1 cellular context compared by ENCODE assay signal in the genomic region with DNA sequence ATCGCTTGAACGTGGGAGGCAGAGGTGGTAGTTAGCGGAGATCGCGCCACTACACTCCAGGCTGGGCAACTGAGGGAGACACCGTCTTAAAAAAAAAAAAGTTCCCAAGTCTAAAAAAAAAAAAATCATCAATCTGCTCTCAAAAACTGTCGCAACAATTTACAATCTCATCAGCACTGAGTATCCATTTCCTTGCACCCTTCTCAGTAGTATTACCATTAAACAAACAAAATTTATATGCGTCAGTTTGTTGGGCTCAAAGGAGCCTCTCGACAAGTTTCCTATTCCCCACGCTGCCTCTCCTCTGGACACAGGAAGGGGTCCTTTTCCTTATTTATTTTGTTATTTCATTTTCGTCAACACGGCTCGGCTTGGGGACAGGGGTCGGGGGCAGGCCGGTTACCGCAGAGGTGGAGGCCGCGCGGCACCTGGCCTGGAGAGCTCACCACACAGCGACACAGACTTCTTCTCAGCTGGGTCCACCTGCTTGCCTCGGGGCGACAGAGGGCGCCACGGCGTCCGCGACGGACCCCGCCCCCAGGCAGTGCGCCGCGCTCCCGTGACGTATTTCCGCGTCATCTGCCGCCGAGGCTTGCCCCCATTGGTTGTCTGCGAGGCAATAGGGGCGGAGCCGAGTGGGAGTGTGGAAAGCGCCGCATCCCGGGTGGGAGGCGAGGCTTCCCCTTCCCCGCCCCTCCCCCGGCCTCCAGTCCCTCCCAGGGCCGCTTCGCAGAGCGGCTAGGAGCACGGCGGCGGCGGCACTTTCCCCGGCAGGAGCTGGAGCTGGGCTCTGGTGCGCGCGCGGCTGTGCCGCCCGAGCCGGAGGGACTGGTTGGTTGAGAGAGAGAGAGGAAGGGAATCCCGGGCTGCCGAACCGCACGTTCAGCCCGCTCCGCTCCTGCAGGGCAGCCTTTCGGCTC.
TF ChIP-seq lines count a peak whose summit lies in the region.

Gene MAP2K1, plus strand, starts transcription at position 709 of the 920 bp plus-strand sequence. CDS start 436 bp downstream, outside the sequence.

TF ChIP-seq in K562, 482 proteins besides CTCF, POLR2A, EP300 and RAD21 (continued from another document and continues in another):
- TF ChIP-seq, protein P1, sequence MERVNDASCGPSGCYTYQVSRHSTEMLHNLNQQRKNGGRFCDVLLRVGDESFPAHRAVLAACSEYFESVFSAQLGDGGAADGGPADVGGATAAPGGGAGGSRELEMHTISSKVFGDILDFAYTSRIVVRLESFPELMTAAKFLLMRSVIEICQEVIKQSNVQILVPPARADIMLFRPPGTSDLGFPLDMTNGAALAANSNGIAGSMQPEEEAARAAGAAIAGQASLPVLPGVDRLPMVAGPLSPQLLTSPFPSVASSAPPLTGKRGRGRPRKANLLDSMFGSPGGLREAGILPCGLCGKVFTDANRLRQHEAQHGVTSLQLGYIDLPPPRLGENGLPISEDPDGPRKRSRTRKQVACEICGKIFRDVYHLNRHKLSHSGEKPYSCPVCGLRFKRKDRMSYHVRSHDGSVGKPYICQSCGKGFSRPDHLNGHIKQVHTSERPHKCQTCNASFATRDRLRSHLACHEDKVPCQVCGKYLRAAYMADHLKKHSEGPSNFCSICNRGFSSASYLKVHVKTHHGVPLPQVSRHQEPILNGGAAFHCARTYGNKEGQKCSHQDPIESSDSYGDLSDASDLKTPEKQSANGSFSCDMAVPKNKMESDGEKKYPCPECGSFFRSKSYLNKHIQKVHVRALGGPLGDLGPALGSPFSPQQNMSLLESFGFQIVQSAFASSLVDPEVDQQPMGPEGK (CRISPR knock-in tag; IDR thresholded peaks at IDR 0.05; ENCODE audit: borderline replicate concordance) = no peak
- TF ChIP-seq, protein P2, sequence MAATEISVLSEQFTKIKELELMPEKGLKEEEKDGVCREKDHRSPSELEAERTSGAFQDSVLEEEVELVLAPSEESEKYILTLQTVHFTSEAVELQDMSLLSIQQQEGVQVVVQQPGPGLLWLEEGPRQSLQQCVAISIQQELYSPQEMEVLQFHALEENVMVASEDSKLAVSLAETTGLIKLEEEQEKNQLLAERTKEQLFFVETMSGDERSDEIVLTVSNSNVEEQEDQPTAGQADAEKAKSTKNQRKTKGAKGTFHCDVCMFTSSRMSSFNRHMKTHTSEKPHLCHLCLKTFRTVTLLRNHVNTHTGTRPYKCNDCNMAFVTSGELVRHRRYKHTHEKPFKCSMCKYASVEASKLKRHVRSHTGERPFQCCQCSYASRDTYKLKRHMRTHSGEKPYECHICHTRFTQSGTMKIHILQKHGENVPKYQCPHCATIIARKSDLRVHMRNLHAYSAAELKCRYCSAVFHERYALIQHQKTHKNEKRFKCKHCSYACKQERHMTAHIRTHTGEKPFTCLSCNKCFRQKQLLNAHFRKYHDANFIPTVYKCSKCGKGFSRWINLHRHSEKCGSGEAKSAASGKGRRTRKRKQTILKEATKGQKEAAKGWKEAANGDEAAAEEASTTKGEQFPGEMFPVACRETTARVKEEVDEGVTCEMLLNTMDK (IDR thresholded peaks at IDR 0.05; ENCODE audit: borderline replicate concordance, insufficient read depth, low read depth, low read length, poor library complexity, severe bottlenecking) = peak; percentile 100
- no peak for TF ChIP-seq NR1H2 (CRISPR knock-in tag; IDR thresholded peaks at IDR 0.05)
- TF ChIP-seq PHF8 (IDR thresholded peaks at IDR 0.05; ENCODE audit: borderline replicate concordance, low read length) = peak; percentile 84; the same call in 1 of the 2 replicates
- no peak for TF ChIP-seq LARP7 (IDR thresholded peaks at IDR 0.05)
- peak; percentile 92 for TF ChIP-seq PHF20 (IDR thresholded peaks at IDR 0.05; ENCODE audit: partially characterized antibody)
- TF ChIP-seq FOSL1 (tag; conservative IDR thresholded peaks at IDR 0.05) = no peak; the same call in 1 of the 2 replicates
- TF ChIP-seq ZFP1 (CRISPR knock-in tag; IDR thresholded peaks at IDR 0.05) = no peak
- TF ChIP-seq SAP30 (IDR thresholded peaks at IDR 0.05; ENCODE audit: borderline replicate concordance, insufficient read depth, low read depth, low read length, poor library complexity, severe bottlenecking) = peak; percentile 51
- TF ChIP-seq ELF2 (CRISPR knock-in tag; IDR thresholded peaks at IDR 0.05) = no peak
- peak; percentile 83 for TF ChIP-seq NR2C2 (CRISPR knock-in tag; IDR thresholded peaks at IDR 0.05)
- peak; percentile 46; the same call in 1 of the 2 replicates for TF ChIP-seq NR2C2 (tag; IDR thresholded peaks at IDR 0.05)
- no peak for TF ChIP-seq XRCC4 (IDR thresholded peaks at IDR 0.05; ENCODE audit: extremely low read depth, insufficient read depth, insufficient read length)
- no peak; the same call in 1 of the 2 replicates for TF ChIP-seq ETV5 (CRISPR knock-in tag; IDR thresholded peaks at IDR 0.05; ENCODE audit: low read depth)
- TF ChIP-seq MAFF (IDR thresholded peaks at IDR 0.05; ENCODE audit: low read length) = no peak
- peak; percentile 85 for TF ChIP-seq POLR2H (tag; IDR thresholded peaks at IDR 0.05; ENCODE audit: low read depth)
- TF ChIP-seq, protein P3, sequence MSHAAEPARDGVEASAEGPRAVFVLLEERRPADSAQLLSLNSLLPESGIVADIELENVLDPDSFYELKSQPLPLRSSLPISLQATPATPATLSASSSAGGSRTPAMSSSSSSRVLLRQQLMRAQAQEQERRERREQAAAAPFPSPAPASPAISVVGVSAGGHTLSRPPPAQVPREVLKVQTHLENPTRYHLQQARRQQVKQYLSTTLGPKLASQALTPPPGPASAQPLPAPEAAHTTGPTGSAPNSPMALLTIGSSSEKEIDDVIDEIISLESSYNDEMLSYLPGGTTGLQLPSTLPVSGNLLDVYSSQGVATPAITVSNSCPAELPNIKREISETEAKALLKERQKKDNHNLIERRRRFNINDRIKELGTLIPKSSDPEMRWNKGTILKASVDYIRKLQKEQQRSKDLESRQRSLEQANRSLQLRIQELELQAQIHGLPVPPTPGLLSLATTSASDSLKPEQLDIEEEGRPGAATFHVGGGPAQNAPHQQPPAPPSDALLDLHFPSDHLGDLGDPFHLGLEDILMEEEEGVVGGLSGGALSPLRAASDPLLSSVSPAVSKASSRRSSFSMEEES (CRISPR knock-in tag; IDR thresholded peaks at IDR 0.05) = no peak
- no peak for TF ChIP-seq NFE2 (IDR thresholded peaks at IDR 0.05; ENCODE audit: low read depth)
- TF ChIP-seq POLR2B (IDR thresholded peaks at IDR 0.05; ENCODE audit: low read depth, partially characterized antibody) = peak; percentile 74
- TF ChIP-seq NFIC (IDR thresholded peaks at IDR 0.05) = peak; percentile 18
- 0 out of 2 replicates have a peak, but pooled peaks have one; percentile 46 for TF ChIP-seq GATAD2A (IDR thresholded peaks at IDR 0.05)
- no peak for TF ChIP-seq ZNF217 (CRISPR knock-in tag; IDR thresholded peaks at IDR 0.05)
- no peak for TF ChIP-seq ZNF253 (CRISPR knock-in tag; conservative IDR thresholded peaks at IDR 0.05)
- no peak for TF ChIP-seq RBM17 (IDR thresholded peaks at IDR 0.05; ENCODE audit: borderline replicate concordance, low read depth, low read length)
- TF ChIP-seq SMC3 (conservative IDR thresholded peaks at IDR 0.05; ENCODE audit: insufficient read depth, low read depth, low read length) = peak; percentile 35; the same call in 1 of the 2 replicates
- TF ChIP-seq CREBBP (IDR thresholded peaks at IDR 0.05; ENCODE audit: low read depth, low read length) = no peak
- no peak for TF ChIP-seq ZNF57 (CRISPR knock-in tag; IDR thresholded peaks at IDR 0.05)
- TF ChIP-seq KDM5B (IDR thresholded peaks at IDR 0.05; ENCODE audit: insufficient replicate concordance, low read depth, low read length) = peak; percentile 79
- no peak for TF ChIP-seq ZNF717 (CRISPR knock-in tag; IDR thresholded peaks at IDR 0.05)
- no peak for TF ChIP-seq ZNF174 (CRISPR knock-in tag; IDR thresholded peaks at IDR 0.05)
- peak in 1 of 2 experiments; percentile 72; a peak in 2 of 4 replicates for TF ChIP-seq FOXA3 (CRISPR knock-in tag; conservative IDR thresholded peaks at IDR 0.05 in 1 of 2, IDR thresholded peaks at IDR 0.05 in 1 of 2)
- TF ChIP-seq ZBTB43 (CRISPR knock-in tag; IDR thresholded peaks at IDR 0.05) = no peak
- peak in 1 of 2 experiments; percentile 81; a peak in 1 of 4 replicates for TF ChIP-seq KDM4B (IDR thresholded peaks at IDR 0.05; ENCODE audit: borderline replicate concordance in 2 of 2, low read depth in 1 of 2)
- no peak for TF ChIP-seq ZHX1 (conservative IDR thresholded peaks at IDR 0.05; ENCODE audit: low read length)
- no peak; the same call in 1 of the 2 replicates for TF ChIP-seq TRIM28 (IDR thresholded peaks at IDR 0.05)
- 0 out of 2 replicates have a peak, but pooled peaks have one; percentile 23 for TF ChIP-seq ZNF316 (IDR thresholded peaks at IDR 0.05)
- no peak for TF ChIP-seq ZKSCAN3 (CRISPR knock-in tag; IDR thresholded peaks at IDR 0.05)
- TF ChIP-seq ZNF184 (CRISPR knock-in tag; IDR thresholded peaks at IDR 0.05) = no peak
- peak; percentile 97 for TF ChIP-seq MAX (CRISPR knock-in tag; IDR thresholded peaks at IDR 0.05)
- no peak for TF ChIP-seq SETDB1 (IDR thresholded peaks at IDR 0.05; ENCODE audit: low read length)
- TF ChIP-seq GATAD2B (IDR thresholded peaks at IDR 0.05; ENCODE audit: borderline replicate concordance) = no peak
- TF ChIP-seq ZNF143 (CRISPR knock-in tag; IDR thresholded peaks at IDR 0.05) = no peak
- TF ChIP-seq ZNF589 (CRISPR knock-in tag; IDR thresholded peaks at IDR 0.05; ENCODE audit: low read depth) = no peak
- no peak for TF ChIP-seq NCOA6 (IDR thresholded peaks at IDR 0.05)
- TF ChIP-seq FOXJ3 (CRISPR knock-in tag; IDR thresholded peaks at IDR 0.05) = no peak
- no peak for TF ChIP-seq ZNF592 (IDR thresholded peaks at IDR 0.05)
- TF ChIP-seq ARID2 (IDR thresholded peaks at IDR 0.05) = no peak
- no peak for TF ChIP-seq HNRNPLL (IDR thresholded peaks at IDR 0.05; ENCODE audit: low read depth, low read length, poor library complexity, severe bottlenecking)
- TF ChIP-seq, protein P4, sequence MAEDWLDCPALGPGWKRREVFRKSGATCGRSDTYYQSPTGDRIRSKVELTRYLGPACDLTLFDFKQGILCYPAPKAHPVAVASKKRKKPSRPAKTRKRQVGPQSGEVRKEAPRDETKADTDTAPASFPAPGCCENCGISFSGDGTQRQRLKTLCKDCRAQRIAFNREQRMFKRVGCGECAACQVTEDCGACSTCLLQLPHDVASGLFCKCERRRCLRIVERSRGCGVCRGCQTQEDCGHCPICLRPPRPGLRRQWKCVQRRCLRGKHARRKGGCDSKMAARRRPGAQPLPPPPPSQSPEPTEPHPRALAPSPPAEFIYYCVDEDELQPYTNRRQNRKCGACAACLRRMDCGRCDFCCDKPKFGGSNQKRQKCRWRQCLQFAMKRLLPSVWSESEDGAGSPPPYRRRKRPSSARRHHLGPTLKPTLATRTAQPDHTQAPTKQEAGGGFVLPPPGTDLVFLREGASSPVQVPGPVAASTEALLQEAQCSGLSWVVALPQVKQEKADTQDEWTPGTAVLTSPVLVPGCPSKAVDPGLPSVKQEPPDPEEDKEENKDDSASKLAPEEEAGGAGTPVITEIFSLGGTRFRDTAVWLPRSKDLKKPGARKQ (CRISPR knock-in tag; IDR thresholded peaks at IDR 0.05) = no peak
